In the genomic region with DNA sequence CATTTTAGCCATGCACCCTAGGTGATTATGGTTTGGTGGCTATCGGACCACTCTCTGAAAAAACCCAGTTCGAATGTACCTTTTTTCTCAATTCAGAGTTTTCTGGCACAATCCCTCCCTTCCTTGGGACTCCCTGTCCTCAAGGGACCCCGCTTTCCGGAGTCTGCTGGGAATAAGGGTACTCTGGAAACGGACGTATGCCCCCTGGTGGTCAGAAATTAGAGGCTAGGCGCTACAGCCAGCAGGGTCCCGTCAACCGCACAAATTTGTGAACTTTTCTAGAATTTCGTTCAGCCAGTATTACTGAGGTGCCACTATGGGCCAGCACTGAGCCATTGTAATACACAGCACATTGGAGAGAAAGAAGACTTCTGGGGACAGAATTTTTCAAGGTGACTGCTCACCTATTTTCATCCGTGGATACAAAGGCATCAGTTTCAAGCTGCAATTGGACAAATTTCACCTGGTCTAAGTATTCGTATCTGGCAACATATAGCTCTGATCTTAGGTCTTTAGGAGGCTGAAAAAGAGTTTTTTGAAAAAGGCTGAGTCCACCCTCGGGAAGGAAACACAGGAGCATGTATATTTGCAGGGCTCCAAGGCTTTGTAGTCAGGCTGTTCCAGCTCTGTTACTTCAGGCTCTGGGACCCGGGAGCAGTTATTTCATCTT, we compare ENCODE assay signal across 8 cellular contexts. TPM values are rescaled to one million over a fixed set of nuclear protein-coding genes. Genes with fewer than 3 reads are reported as not detected.
DNase-seq lines count a peak whose midpoint lies in the region; ATAC-seq and TF ChIP-seq lines count a peak whose summit lies in the region.

No MANE protein-coding gene starts in this region.

- H3K27ac ChIP-seq in left lung: no peak overlapping the region

- no peaks in the 10 kb centered on the region for H3K9me3 ChIP-seq in HAP-1
- H3K9me3 ChIP-seq in left lung: no peaks in the 10 kb centered on the region

- H3K4me3 ChIP-seq in HAP-1: no peak overlapping the region
- H3K4me3 ChIP-seq in choroid plexus epithelial cell (ENCODE audit: low read depth, low read length): no peak overlapping the region
- no peak overlapping the region for H3K4me3 ChIP-seq in left lung

- intact Hi-C loops in left lung (cut with DNase I): loop anchor here in 1 of 2 donors (2.0 to 10.0 kb wide), 2 partner anchors 71 to 95 kb away; no protein-coding TSS in a partner anchor

- H3K36me3 ChIP-seq in HAP-1 (replicated peaks) (no peaks in the 10 kb centered on the region), left lung (no peaks in the 10 kb centered on the region)

- H3K27me3 ChIP-seq in HAP-1 (ENCODE audit: low read depth) (no peaks in the 10 kb centered on the region), left lung (no peaks in the 10 kb centered on the region)

- DNase-seq in CMK (ENCODE audit: low read depth): peak; percentile 71
- DNase-seq in HAP-1 (ENCODE audit: low spot score in 2 of 2): peak; percentile 78 to 94
- peak; percentile 15 for DNase-seq in NCI-H510A (lab: John Stamatoyannopoulos, UW)
- peak; percentile 65 to 76 for DNase-seq in activated CD4-positive, alpha-beta T cell treated with anti-CD3 and anti-CD28 coated beads for 4 hours
- peak; percentile 89 for DNase-seq in choroid plexus epithelial cell (ENCODE audit: low read depth)
- DNase-seq in left lung: peak in 1 of 2 donors; percentile 70
- peak; percentile 64 to 68 for DNase-seq in stimulated activated CD4-positive, alpha-beta T cell treated with anti-CD3 and anti-CD28 coated beads, Interleukin-4, amount 100 ng/mL, for 48 hours (ENCODE audit: low read depth in 2 of 2)

- peak; percentile 94 for ATAC-seq in left lung
- no peak for ATAC-seq in GM21367 (IDR thresholded peaks at IDR 0.05; ENCODE audit: unreplicated experiment)

- TF ChIP-seq CTCF in choroid plexus epithelial cell (conservative IDR thresholded peaks at IDR 0.05; ENCODE audit: low read depth, low read length) (peak; percentile 97), left lung (IDR thresholded peaks at IDR 0.05) (peak; percentile 91 to 96)

- H3K4me1 ChIP-seq in HAP-1: peaks cover 9% of the 10 kb centered on the region
- H3K4me1 ChIP-seq in left lung: peaks cover 0 to 9% of the 10 kb centered on the region in 2 donors

- in situ Hi-C loops in HAP-1 (cut with MboI; ENCODE audit: low sequenced_read_pairs): no loop called here

RNA-seq across cellular contexts. Expression of a gene that starts 27.1 kb away (rescaled TPM):
- not detected for total RNA-seq in left lung

RNA-seq across cellular contexts. Expression of a gene that starts 39.3 kb away (rescaled TPM):
- total RNA-seq in left lung: 10 to 100 TPM; 55.9 to 58.3 TPM
